In genomic region chr10:72784551-72785421, GRCh38 we compare ENCODE assay signal across 10 cellular contexts.
DNase-seq lines count a peak whose midpoint lies in the region; ATAC-seq, FAIRE-seq and TF ChIP-seq lines count a peak whose summit lies in the region.
"Had no signal": no experiment of that assay in that cellular context is flagged by ENCODE, and none has a peak within 500 bp of the region (broad histone marks: within the 10 kb centered on the region; RNA-seq: fewer than 3 reads in every experiment).

No MANE protein-coding gene starts in this region.

- 65 to 73% methylated on average over 7 of the region's 7 CpGs for WGBS in upper lobe of left lung, 2 donors

- TF ChIP-seq POLR2A in upper lobe of left lung (IDR thresholded peaks at IDR 0.05) (no peak), GM12892 (IDR thresholded peaks at IDR 0.05; ENCODE audit: low read depth, low read length) (no peak)

- H3K27ac ChIP-seq in colonic mucosa (no peak overlapping the region), lower lobe of right lung (no peak overlapping the region), upper lobe of left lung (no peak overlapping the region)

- no peak for TF ChIP-seq EP300 in upper lobe of left lung (IDR thresholded peaks at IDR 0.05)

- H3K4me1 ChIP-seq in colonic mucosa (no peaks in the 10 kb centered on the region), lower lobe of right lung (peaks cover 18% of the 10 kb centered on the region), upper lobe of left lung (peaks cover 14 to 29% (median 24%) of the 10 kb centered on the region in 4 donors)

- no peak for FAIRE-seq in GM12892 (lab: Jason Lieb, UNC)
- FAIRE-seq: TTC549 had no signal

- H3K36me3 ChIP-seq in colonic mucosa (no peaks in the 10 kb centered on the region), lower lobe of right lung (no peaks in the 10 kb centered on the region), upper lobe of left lung (no peaks in the 10 kb centered on the region)

- H3K27me3 ChIP-seq in colonic mucosa (no peaks in the 10 kb centered on the region), lower lobe of right lung (ENCODE audit: low read depth) (no peaks in the 10 kb centered on the region), upper lobe of left lung (no peaks in the 10 kb centered on the region)

- intact Hi-C loops in colonic mucosa (cut with DNase I) = no loop called here
- intact Hi-C loops in lower lobe of right lung (cut with DNase I) = no loop called here

- TF ChIP-seq CTCF in colonic mucosa (IDR thresholded peaks at IDR 0.05) = no peak
- TF ChIP-seq CTCF in lower lobe of right lung (IDR thresholded peaks at IDR 0.05) = no peak
- TF ChIP-seq CTCF in upper lobe of left lung (IDR thresholded peaks at IDR 0.05) = no peak

- peak; percentile 85 to 91 for ATAC-seq in lower lobe of right lung
- peak; percentile 76 to 80 for ATAC-seq in upper lobe of left lung (ENCODE audit: low FRiP score in 2 of 2)
- ATAC-seq in HG02763 (IDR thresholded peaks at IDR 0.05; ENCODE audit: unreplicated experiment) = no peak

- H3K9me3 ChIP-seq in colonic mucosa = no peaks in the 10 kb centered on the region
- H3K9me3 ChIP-seq in lower lobe of right lung = no peaks in the 10 kb centered on the region
- H3K9me3 ChIP-seq in upper lobe of left lung = no peaks in the 10 kb centered on the region

- H3K4me3 ChIP-seq in colonic mucosa (no peak overlapping the region), lower lobe of right lung (no peak overlapping the region), upper lobe of left lung (no peak overlapping the region)

- no peak overlapping the region for H3K9ac ChIP-seq in colonic mucosa (ENCODE audit: low read depth in 2 of 2, low read length in 2 of 2)

- DNase-seq in DMS153 (lab: John Stamatoyannopoulos, UW) (peak; percentile 12), DMS153 treated with DMSO at 0.1 percent for 48 hours (lab: John Stamatoyannopoulos, UW; ENCODE audit: unreplicated experiment) (no peak), colonic mucosa (peak; percentile 36), lower lobe of right lung (peak; percentile 54), upper lobe of left lung (peak in 1 of 2 donors; percentile 37), NCI-H1092 treated with DMSO at 0.1 percent for 48 hours (lab: John Stamatoyannopoulos, UW) (no peak), GM12892 (ENCODE audit: insufficient read length) (no peak)
- DNase-seq: 8988T had no signal

Comparison
In these comparisons a context has a peak if more than half of its experiments do, and no peak if none do; other contexts are left out.
1. DNase-seq: peak in DMS153 (single experiment), colonic mucosa (single experiment) and lower lobe of right lung (single experiment); none in DMS153 treated with DMSO at 0.1 percent for 48 hours (single experiment), NCI-H1092 treated with DMSO at 0.1 percent for 48 hours (single experiment) and GM12892 (single experiment).